In the genomic region with DNA sequence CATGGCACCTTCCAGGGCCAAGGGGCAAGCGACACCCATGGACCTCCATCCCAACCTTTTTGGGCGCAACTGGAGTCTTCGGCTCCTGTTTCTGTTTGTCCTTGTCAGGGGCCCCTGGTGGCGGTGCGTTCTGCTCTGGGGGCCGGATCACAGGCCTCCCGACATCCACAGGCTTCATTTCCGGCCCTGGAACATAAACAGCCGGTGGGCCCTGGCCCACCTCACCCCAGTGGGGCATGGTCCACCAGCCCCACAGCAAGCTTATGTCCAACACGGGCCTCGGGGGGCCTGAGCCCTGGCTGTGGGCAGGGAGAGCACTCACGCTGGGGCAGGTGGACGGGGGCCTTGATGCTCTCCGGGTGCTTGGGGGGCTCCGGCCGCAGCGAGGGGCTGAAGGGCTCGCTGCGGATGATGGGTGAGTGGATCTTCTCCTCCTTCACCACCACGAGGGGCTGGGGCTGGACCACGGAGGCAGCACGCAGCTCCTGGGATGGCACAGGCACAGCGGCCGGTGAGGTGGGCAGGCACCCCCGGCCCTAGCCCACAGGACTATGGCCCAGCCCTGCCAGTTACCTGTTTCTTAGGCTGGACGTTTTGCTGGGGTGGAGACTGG, we compare ENCODE assay signal across 1 cellular context.
TF ChIP-seq lines count a peak whose summit lies in the region.

No MANE protein-coding gene starts in this region.

TF ChIP-seq in GM12878, 131 proteins besides CTCF, POLR2A, EP300 and RAD21:
- TF ChIP-seq SIX5 (IDR thresholded peaks at IDR 0.05; ENCODE audit: low read depth, low read length, severe bottlenecking) (no peak), POLR2AphosphoS2 (IDR thresholded peaks at IDR 0.05; ENCODE audit: low read depth, low read length) (0 out of 2 replicates have a peak, but pooled peaks have one; percentile 40)
